ENCODE assay signal across 13 cellular contexts in the genomic region with DNA sequence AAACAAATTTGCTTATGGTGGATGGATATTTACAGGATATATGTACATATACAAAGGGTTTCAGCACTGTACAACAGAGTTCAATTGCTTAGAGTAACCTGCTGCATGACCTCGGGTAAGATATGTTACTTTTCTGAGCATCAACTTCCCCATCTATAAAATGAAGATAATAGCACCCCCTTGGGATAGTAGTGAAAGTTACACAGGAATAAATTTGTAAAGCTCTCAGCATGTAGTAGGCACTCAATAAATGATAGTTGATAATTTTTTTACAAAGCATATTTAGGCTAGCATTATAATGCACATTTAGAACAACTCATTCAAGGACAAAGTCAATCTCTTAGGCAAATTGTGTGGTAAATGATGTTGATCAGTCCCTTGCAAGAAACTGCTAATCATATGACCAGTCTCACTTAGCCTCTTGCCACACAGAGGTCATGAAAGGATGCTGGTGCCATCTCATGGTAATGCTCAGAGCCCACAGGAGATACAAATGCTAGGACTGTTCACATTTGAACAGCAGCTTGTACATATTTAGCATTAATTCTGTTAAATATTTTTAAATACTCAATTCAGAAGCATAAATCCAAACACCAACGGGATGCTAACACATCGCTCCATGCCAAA.
DNase-seq lines count a peak whose midpoint lies in the region; ATAC-seq, FAIRE-seq and TF ChIP-seq lines count a peak whose summit lies in the region.
"Had no signal": no experiment of that assay in that cellular context is flagged by ENCODE, and none has a peak within 500 bp of the region (broad histone marks: within the 10 kb centered on the region; RNA-seq: fewer than 3 reads in every experiment).

No MANE protein-coding gene starts in this region.

- H3K27ac ChIP-seq in astrocyte (ENCODE audit: low read depth, low read length): no peak overlapping the region
- no peak overlapping the region for H3K27ac ChIP-seq in upper lobe of left lung

- TF ChIP-seq EP300 in upper lobe of left lung (IDR thresholded peaks at IDR 0.05): no peak

- no peak overlapping the region for H3K9ac ChIP-seq in astrocyte (ENCODE audit: low read length)

- ATAC-seq in mucosa of descending colon (peak; percentile 49), HG03457 (IDR thresholded peaks at IDR 0.05; ENCODE audit: unreplicated experiment) (no peak), upper lobe of left lung (ENCODE audit: low FRiP score in 2 of 2) (no peak), GM19395 (IDR thresholded peaks at IDR 0.05; ENCODE audit: unreplicated experiment) (no peak), HG02970 (IDR thresholded peaks at IDR 0.05; ENCODE audit: low FRiP score, unreplicated experiment) (no peak)
- ATAC-seq: naive thymus-derived CD8-positive, alpha-beta T cell; stimulated activated naive CD8-positive, alpha-beta T cell treated with anti-CD3 and anti-CD28 coated beads, Interleukin-15, Interleukin-2, amounts not matched to agents 100 U/mL and 50 U/mL, for 24 hours had no signal

- H3K27ac Mint-ChIP-seq in astrocyte (ENCODE audit: unreplicated experiment): no peak overlapping the region
- H3K27ac Mint-ChIP-seq: activated T-helper 2 cell treated with anti-CD3 and anti-CD28 coated beads, Interferon-gamma antibody, Interleukin-2, Interleukin-4, amounts not matched to agents 10 μg/mL and 5 μg/mL and 100 μg/mL, durations not matched to agents 14 hours and 24 hours and 36 hours; naive thymus-derived CD8-positive, alpha-beta T cell had no signal

- H3K36me3 ChIP-seq in astrocyte (ENCODE audit: insufficient read depth, low read length) (no peaks in the 10 kb centered on the region), mucosa of descending colon (ENCODE audit: low read depth) (no peaks in the 10 kb centered on the region), upper lobe of left lung (no peaks in the 10 kb centered on the region)

- no peaks in the 10 kb centered on the region for H3K27me3 Mint-ChIP-seq in astrocyte (ENCODE audit: low read depth, unreplicated experiment)
- H3K27me3 Mint-ChIP-seq: naive thymus-derived CD8-positive, alpha-beta T cell had no signal

- peak; percentile 20 for FAIRE-seq in astrocyte (lab: Jason Lieb, UNC)
- FAIRE-seq: colon had no signal

- no peaks in the 10 kb centered on the region for H3K9me3 Mint-ChIP-seq in astrocyte (ENCODE audit: unreplicated experiment)

- no peak overlapping the region for H3K4me3 Mint-ChIP-seq in astrocyte (ENCODE audit: unreplicated experiment)
- H3K4me3 Mint-ChIP-seq: naive thymus-derived CD8-positive, alpha-beta T cell had no signal

- H3K9me3 ChIP-seq in astrocyte (ENCODE audit: insufficient read depth, low read depth, low read length) (no peaks in the 10 kb centered on the region), mucosa of descending colon (no peaks in the 10 kb centered on the region), upper lobe of left lung (peaks cover 0 to 4% (median 0%) of the 10 kb centered on the region in 4 donors)

- H2AFZ ChIP-seq in astrocyte (ENCODE audit: low read depth, low read length): no peak overlapping the region

- DNase-seq in GM12865 (ENCODE audit: low read depth): peak; percentile 43
- peak; percentile 38 for DNase-seq in LHCN-M2 (ENCODE audit: low read depth)
- DNase-seq in astrocyte (ENCODE audit: low read depth): no peak
- DNase-seq in mucosa of descending colon: no peak
- DNase-seq in upper lobe of left lung: no peak
- DNase-seq: DMS79 treated with DMSO at 0.1 percent for 48 hours; naive thymus-derived CD8-positive, alpha-beta T cell; stimulated activated naive CD8-positive, alpha-beta T cell treated with anti-CD3 and anti-CD28 coated beads, Interleukin-15, Interleukin-2, amounts not matched to agents 100 U/mL and 50 U/mL, for 24 hours had no signal

- no peaks in the 10 kb centered on the region for H3K4me1 ChIP-seq in astrocyte (ENCODE audit: insufficient read depth, low read length)
- H3K4me1 ChIP-seq in mucosa of descending colon (ENCODE audit: low read depth): no peaks in the 10 kb centered on the region
- H3K4me1 ChIP-seq in upper lobe of left lung: peaks cover 0 to 1% (median 0%) of the 10 kb centered on the region in 4 donors

- H3K27me3 ChIP-seq in astrocyte (ENCODE audit: insufficient read depth, low read length): no peaks in the 10 kb centered on the region
- no peaks in the 10 kb centered on the region for H3K27me3 ChIP-seq in upper lobe of left lung

- intact Hi-C loops in mucosa of descending colon (cut with DNase I, micrococcal nuclease): no loop called here

- H3K36me3 Mint-ChIP-seq in astrocyte (ENCODE audit: low read depth, unreplicated experiment): no peaks in the 10 kb centered on the region
- H3K36me3 Mint-ChIP-seq: naive thymus-derived CD8-positive, alpha-beta T cell had no signal

- peaks cover 32% of the 10 kb centered on the region for H4K20me1 ChIP-seq in astrocyte (ENCODE audit: insufficient read depth, low read length)

- TF ChIP-seq CTCF in GM12865 (IDR thresholded peaks at IDR 0.05; ENCODE audit: insufficient read depth, low read depth, low read length, missing control alignments) (peak; percentile 12), astrocyte (IDR thresholded peaks at IDR 0.05; ENCODE audit: insufficient read depth, low read depth, low read length) (peak; percentile 15), mucosa of descending colon (IDR thresholded peaks at IDR 0.05) (no peak), upper lobe of left lung (IDR thresholded peaks at IDR 0.05) (no peak)

- 83% methylated on average over 3 of the region's 3 CpGs for WGBS in upper lobe of left lung, 2 donors

- no peak overlapping the region for H3K4me2 ChIP-seq in astrocyte (ENCODE audit: low read length)

- H3K4me3 ChIP-seq in GM12865 (ENCODE audit: low read depth, low read length) (no peak overlapping the region), astrocyte (ENCODE audit: insufficient read depth, low read depth, low read length) (no peak overlapping the region), mucosa of descending colon (no peak overlapping the region), upper lobe of left lung (no peak overlapping the region)

- peaks cover 3% of the 10 kb centered on the region for H3K79me2 ChIP-seq in astrocyte (ENCODE audit: insufficient read depth, low read length)

- peaks cover 11% of the 10 kb centered on the region for H3K4me1 Mint-ChIP-seq in astrocyte (ENCODE audit: low read depth, unreplicated experiment)
- H3K4me1 Mint-ChIP-seq: naive thymus-derived CD8-positive, alpha-beta T cell had no signal

- TF ChIP-seq POLR2A in upper lobe of left lung (IDR thresholded peaks at IDR 0.05): no peak

Comparison
In these comparisons a context has a peak if more than half of its experiments do, and no peak if none do; other contexts are left out.
1. DNase-seq: peak in GM12865 (single experiment) and LHCN-M2 (single experiment); none in astrocyte (single experiment), mucosa of descending colon (0 of 3) and upper lobe of left lung (0 of 2).
2. CTCF ChIP-seq: peak in GM12865 (single experiment) and astrocyte (single experiment); none in mucosa of descending colon (single experiment) and upper lobe of left lung (0 of 6).